ENCODE assay signal across 1 cellular context in the genomic region with DNA sequence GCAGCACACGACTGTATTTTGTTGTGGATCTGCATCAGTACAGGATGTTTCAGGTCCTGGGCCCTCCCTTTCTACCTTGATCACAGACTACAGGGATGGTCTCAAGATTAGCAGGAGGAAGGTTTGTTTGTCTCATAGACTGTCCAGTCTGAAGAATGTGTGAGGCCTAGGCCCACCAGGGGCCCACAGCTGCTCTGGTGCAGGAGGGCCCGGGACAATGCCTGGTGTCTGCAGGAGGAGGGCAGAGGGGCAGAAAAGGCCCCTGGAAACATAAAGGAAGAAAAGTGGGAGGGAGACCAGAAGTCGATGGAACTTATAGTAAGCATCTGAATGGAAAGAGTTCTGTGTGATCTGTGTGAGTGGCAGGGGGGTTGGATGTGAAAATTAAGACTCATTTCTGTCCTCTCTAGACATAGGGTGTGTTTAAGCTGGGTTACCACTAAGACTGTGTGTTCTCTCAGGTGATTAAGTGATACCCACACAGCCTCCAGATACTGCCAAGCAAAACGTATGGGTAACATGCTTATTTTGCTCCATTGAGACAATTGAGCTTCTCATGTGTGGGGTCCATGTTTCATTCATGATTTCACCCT.
TF ChIP-seq lines count a peak whose summit lies in the region.

No MANE protein-coding gene starts in this region.

TF ChIP-seq in SK-N-SH, 30 proteins besides CTCF, POLR2A, EP300 and RAD21 (continued from another document):
- TF ChIP-seq, protein P1, sequence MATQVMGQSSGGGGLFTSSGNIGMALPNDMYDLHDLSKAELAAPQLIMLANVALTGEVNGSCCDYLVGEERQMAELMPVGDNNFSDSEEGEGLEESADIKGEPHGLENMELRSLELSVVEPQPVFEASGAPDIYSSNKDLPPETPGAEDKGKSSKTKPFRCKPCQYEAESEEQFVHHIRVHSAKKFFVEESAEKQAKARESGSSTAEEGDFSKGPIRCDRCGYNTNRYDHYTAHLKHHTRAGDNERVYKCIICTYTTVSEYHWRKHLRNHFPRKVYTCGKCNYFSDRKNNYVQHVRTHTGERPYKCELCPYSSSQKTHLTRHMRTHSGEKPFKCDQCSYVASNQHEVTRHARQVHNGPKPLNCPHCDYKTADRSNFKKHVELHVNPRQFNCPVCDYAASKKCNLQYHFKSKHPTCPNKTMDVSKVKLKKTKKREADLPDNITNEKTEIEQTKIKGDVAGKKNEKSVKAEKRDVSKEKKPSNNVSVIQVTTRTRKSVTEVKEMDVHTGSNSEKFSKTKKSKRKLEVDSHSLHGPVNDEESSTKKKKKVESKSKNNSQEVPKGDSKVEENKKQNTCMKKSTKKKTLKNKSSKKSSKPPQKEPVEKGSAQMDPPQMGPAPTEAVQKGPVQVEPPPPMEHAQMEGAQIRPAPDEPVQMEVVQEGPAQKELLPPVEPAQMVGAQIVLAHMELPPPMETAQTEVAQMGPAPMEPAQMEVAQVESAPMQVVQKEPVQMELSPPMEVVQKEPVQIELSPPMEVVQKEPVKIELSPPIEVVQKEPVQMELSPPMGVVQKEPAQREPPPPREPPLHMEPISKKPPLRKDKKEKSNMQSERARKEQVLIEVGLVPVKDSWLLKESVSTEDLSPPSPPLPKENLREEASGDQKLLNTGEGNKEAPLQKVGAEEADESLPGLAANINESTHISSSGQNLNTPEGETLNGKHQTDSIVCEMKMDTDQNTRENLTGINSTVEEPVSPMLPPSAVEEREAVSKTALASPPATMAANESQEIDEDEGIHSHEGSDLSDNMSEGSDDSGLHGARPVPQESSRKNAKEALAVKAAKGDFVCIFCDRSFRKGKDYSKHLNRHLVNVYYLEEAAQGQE (IDR thresholded peaks at IDR 0.05; ENCODE audit: low read depth, low read length) = no peak
